ENCODE assay signal across 2 cellular contexts in the genomic region with DNA sequence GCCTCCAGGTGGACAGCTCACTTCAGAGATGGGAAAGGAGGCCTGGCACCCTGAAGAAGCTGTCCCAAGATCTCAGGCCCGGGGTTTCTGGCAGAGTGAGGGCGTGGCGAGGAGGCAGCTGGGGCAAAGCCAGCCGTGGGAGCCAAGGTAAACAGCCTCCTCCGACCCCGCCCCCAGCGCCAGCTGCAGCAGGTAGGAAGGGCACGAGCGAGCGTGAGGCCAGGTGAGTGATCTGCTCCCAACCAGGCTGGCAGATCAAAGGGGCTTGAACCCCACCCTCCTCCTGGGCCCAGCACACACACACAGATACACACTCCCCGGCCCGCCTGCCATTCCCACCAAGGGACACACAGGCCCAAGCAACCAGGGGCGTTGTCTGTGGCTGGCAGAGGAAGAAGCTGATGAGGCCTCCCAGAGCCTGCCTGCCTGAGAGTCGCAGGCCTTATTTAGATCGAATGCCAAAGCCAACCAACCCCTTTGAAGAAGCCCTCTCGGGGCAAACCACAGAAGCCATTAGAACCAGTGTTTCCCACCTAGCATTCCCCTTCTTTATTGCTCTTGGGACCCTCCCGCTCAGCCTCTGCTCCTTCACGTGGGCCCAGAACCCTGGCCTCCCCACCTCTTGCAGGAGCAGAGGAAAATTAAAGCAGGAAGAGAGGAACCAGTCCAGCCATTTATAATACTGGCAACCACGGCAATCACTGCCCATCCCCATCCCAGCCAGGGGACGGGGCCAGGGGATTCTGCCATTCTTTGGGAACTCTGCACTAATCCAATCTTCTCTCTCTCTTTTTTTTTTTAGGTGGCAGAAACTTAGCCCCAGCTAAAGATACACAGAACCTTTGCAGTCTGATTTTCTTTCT.
A peak's percentile ranks its signal among the peaks of the same experiment; 100 is the strongest.
TF ChIP-seq lines count a peak whose summit lies in the region.

No MANE protein-coding gene starts in this region.

TF ChIP-seq in HEK293, 187 proteins besides CTCF, POLR2A, EP300 and RAD21 (continues in another document):
- TF ChIP-seq ZNF132 (tag by site-specific recombination; IDR thresholded peaks at IDR 0.05; ENCODE audit: borderline replicate concordance) (no peak), ZNF341 (tag by site-specific recombination; IDR thresholded peaks at IDR 0.05; ENCODE audit: low read depth) (peak; percentile 42; the same call in 1 of the 2 replicates), ZNF677 (tag by site-specific recombination; IDR thresholded peaks at IDR 0.05) (no peak), ZNF146 (tag by site-specific recombination; IDR thresholded peaks at IDR 0.05) (no peak), ZNF585B (tag by site-specific recombination; IDR thresholded peaks at IDR 0.05) (no peak), ZNF302 (tag by site-specific recombination; IDR thresholded peaks at IDR 0.05; ENCODE audit: low read depth) (no peak), ZNF544 (tag by site-specific recombination; IDR thresholded peaks at IDR 0.05) (no peak), KLF8 (tag by site-specific recombination; IDR thresholded peaks at IDR 0.05) (no peak), PRDM10 (tag by site-specific recombination; IDR thresholded peaks at IDR 0.05) (0 out of 2 replicates have a peak, but pooled peaks have one; percentile 22), ZBTB21 (tag by site-specific recombination; IDR thresholded peaks at IDR 0.05) (no peak), ZNF513 (tag by site-specific recombination; IDR thresholded peaks at IDR 0.05) (no peak), TRIM28 (IDR thresholded peaks at IDR 0.05; ENCODE audit: borderline replicate concordance, low read length) (no peak), KLF9 (tag by site-specific recombination; IDR thresholded peaks at IDR 0.05; ENCODE audit: low read depth) (peak; percentile 30; the same call in 1 of the 2 replicates), ZNF10 (tag by site-specific recombination; IDR thresholded peaks at IDR 0.05) (no peak), ZNF610 (tag by site-specific recombination; IDR thresholded peaks at IDR 0.05; ENCODE audit: borderline replicate concordance) (no peak), ZNF140 (tag by site-specific recombination; IDR thresholded peaks at IDR 0.05) (no peak), ZNF660 (tag by site-specific recombination; IDR thresholded peaks at IDR 0.05) (no peak), ZNF292 (tag by site-specific recombination; IDR thresholded peaks at IDR 0.05; ENCODE audit: borderline replicate concordance, low read depth) (no peak), ZNF311 (tag by site-specific recombination; IDR thresholded peaks at IDR 0.05; ENCODE audit: borderline replicate concordance) (no peak)
- TF ChIP-seq, protein P1, sequence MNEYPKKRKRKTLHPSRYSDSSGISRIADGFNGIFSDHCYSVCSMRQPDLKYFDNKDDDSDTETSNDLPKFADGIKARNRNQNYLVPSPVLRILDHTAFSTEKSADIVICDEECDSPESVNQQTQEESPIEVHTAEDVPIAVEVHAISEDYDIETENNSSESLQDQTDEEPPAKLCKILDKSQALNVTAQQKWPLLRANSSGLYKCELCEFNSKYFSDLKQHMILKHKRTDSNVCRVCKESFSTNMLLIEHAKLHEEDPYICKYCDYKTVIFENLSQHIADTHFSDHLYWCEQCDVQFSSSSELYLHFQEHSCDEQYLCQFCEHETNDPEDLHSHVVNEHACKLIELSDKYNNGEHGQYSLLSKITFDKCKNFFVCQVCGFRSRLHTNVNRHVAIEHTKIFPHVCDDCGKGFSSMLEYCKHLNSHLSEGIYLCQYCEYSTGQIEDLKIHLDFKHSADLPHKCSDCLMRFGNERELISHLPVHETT (tag by site-specific recombination; IDR thresholded peaks at IDR 0.05): no peak
- TF ChIP-seq, protein P2, sequence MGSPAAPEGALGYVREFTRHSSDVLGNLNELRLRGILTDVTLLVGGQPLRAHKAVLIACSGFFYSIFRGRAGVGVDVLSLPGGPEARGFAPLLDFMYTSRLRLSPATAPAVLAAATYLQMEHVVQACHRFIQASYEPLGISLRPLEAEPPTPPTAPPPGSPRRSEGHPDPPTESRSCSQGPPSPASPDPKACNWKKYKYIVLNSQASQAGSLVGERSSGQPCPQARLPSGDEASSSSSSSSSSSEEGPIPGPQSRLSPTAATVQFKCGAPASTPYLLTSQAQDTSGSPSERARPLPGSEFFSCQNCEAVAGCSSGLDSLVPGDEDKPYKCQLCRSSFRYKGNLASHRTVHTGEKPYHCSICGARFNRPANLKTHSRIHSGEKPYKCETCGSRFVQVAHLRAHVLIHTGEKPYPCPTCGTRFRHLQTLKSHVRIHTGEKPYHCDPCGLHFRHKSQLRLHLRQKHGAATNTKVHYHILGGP (tag by site-specific recombination; IDR thresholded peaks at IDR 0.05): no peak

TF ChIP-seq in endothelial cell of umbilical vein, 7 proteins besides CTCF, POLR2A, EP300 and RAD21:
- TF ChIP-seq JUN (IDR thresholded peaks at IDR 0.05; ENCODE audit: borderline replicate concordance, insufficient read depth, insufficient read length, low read depth): no peak
- no peak for TF ChIP-seq GATA2 (IDR thresholded peaks at IDR 0.05; ENCODE audit: insufficient read depth, insufficient read length, low read depth, low read length)
- TF ChIP-seq MYC (IDR thresholded peaks at IDR 0.05; ENCODE audit: low read depth, low read length): no peak
- no peak for TF ChIP-seq EZH2 (IDR thresholded peaks at IDR 0.05; ENCODE audit: borderline replicate concordance, low read depth, low read length, severe bottlenecking)
- no peak for TF ChIP-seq POLR2AphosphoS5 (IDR thresholded peaks at IDR 0.05; ENCODE audit: insufficient read depth, low read depth, low read length)
- TF ChIP-seq, protein P3, sequence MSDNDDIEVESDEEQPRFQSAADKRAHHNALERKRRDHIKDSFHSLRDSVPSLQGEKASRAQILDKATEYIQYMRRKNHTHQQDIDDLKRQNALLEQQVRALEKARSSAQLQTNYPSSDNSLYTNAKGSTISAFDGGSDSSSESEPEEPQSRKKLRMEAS (IDR thresholded peaks at IDR 0.05; ENCODE audit: insufficient read depth, insufficient read length): no peak
- no peak for TF ChIP-seq FOS (IDR thresholded peaks at IDR 0.05; ENCODE audit: borderline replicate concordance, insufficient read depth, low read length)
